Comparison of ENCODE assay signal across 1 cellular context in the genomic region with DNA sequence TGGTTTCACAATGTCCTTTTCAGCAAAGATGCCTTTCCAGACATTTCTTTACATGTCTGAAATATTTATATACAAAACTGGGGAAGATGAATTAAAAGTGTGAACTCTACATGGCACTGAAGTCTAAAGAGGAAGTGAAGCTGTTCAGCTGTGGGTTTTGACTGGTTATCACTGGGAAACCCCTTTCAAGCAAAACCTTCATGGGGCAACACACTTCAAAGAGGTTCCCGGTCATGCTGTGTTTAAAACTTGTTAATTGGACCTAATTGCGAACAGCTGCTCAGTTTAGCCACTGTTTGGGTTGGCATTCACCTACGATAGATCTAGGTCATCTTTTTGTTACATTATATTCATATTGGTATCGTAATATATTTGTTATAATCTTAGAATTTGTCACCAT.
A peak's percentile ranks its signal among the peaks of the same experiment; 100 is the strongest.
TF ChIP-seq lines count a peak whose summit lies in the region.

No MANE protein-coding gene starts in this region.

TF ChIP-seq in GM12878, 131 proteins besides CTCF, POLR2A, EP300 and RAD21 (continued from another document and continues in another):
- peak; percentile 71; the same call in 1 of the 2 replicates for TF ChIP-seq MLLT1 (IDR thresholded peaks at IDR 0.05)
- TF ChIP-seq RB1 (IDR thresholded peaks at IDR 0.05; ENCODE audit: borderline replicate concordance): no peak
- TF ChIP-seq JUNB (IDR thresholded peaks at IDR 0.05): peak; percentile 40; the same call in 1 of the 2 replicates
- TF ChIP-seq ZNF622 (IDR thresholded peaks at IDR 0.05): no peak
- TF ChIP-seq BCL11A (IDR thresholded peaks at IDR 0.05; ENCODE audit: low read depth, low read length): peak; percentile 99
- TF ChIP-seq CHD1 (IDR thresholded peaks at IDR 0.05; ENCODE audit: low read depth, low read length): no peak
- no peak for TF ChIP-seq E2F4 (IDR thresholded peaks at IDR 0.05; ENCODE audit: low read depth, low read length)
- TF ChIP-seq GATAD2B (conservative IDR thresholded peaks at IDR 0.05; ENCODE audit: low read depth): peak; percentile 70
- TF ChIP-seq STAT1 (conservative IDR thresholded peaks at IDR 0.05): no peak
- no peak for TF ChIP-seq ESRRA (IDR thresholded peaks at IDR 0.05; ENCODE audit: low read length)
- no peak for TF ChIP-seq YY1 (IDR thresholded peaks at IDR 0.05; ENCODE audit: low read depth, low read length)
- TF ChIP-seq SKIL (IDR thresholded peaks at IDR 0.05; ENCODE audit: low read depth, poor library complexity, severe bottlenecking): peak; percentile 93
- peak; percentile 99 for TF ChIP-seq RELB (IDR thresholded peaks at IDR 0.05; ENCODE audit: low read depth)
- no peak for TF ChIP-seq PML (IDR thresholded peaks at IDR 0.05; ENCODE audit: low read length)
- TF ChIP-seq E4F1 (IDR thresholded peaks at IDR 0.05; ENCODE audit: borderline replicate concordance, partially characterized antibody): no peak
- no peak for TF ChIP-seq KLF5 (IDR thresholded peaks at IDR 0.05; ENCODE audit: partially characterized antibody)
- TF ChIP-seq KDM1A (IDR thresholded peaks at IDR 0.05; ENCODE audit: borderline replicate concordance): no peak
- no peak for TF ChIP-seq LARP7 (IDR thresholded peaks at IDR 0.05)
- TF ChIP-seq RFX5 (IDR thresholded peaks at IDR 0.05; ENCODE audit: low read depth, low read length): no peak
- no peak for TF ChIP-seq MAX (IDR thresholded peaks at IDR 0.05; ENCODE audit: low read depth, low read length)
- peak; percentile 78 to 79 for TF ChIP-seq BHLHE40 (IDR thresholded peaks at IDR 0.05; ENCODE audit: borderline replicate concordance in 1 of 2, low read depth in 2 of 2, low read length in 1 of 2)
- TF ChIP-seq JUND (IDR thresholded peaks at IDR 0.05; ENCODE audit: low read depth, low read length): 0 out of 2 replicates have a peak, but pooled peaks have one; percentile 11
- peak; percentile 38 for TF ChIP-seq BCL3 (IDR thresholded peaks at IDR 0.05; ENCODE audit: borderline replicate concordance, insufficient read depth, low read depth, low read length, poor library complexity, severe bottlenecking)
- peak; percentile 97; the same call in 1 of the 2 replicates for TF ChIP-seq BACH1 (IDR thresholded peaks at IDR 0.05; ENCODE audit: borderline replicate concordance)
- peak; percentile 81 for TF ChIP-seq IKZF1 (conservative IDR thresholded peaks at IDR 0.05)
- TF ChIP-seq MEF2B (IDR thresholded peaks at IDR 0.05; ENCODE audit: partially characterized antibody, poor library complexity, severe bottlenecking): peak; percentile 83
- TF ChIP-seq ATF2 (IDR thresholded peaks at IDR 0.05; ENCODE audit: low read length): peak; percentile 74; the same call in 1 of the 2 replicates
- TF ChIP-seq BRCA1 (IDR thresholded peaks at IDR 0.05; ENCODE audit: low read depth, low read length): no peak
- TF ChIP-seq SMARCA5 (IDR thresholded peaks at IDR 0.05): no peak
- TF ChIP-seq BMI1 (IDR thresholded peaks at IDR 0.05; ENCODE audit: borderline replicate concordance): peak; percentile 87
- no peak for TF ChIP-seq ZBTB4 (CRISPR knock-in tag; IDR thresholded peaks at IDR 0.05)
- TF ChIP-seq MTA3 (IDR thresholded peaks at IDR 0.05; ENCODE audit: borderline replicate concordance, low read length): no peak
- TF ChIP-seq, protein P1, sequence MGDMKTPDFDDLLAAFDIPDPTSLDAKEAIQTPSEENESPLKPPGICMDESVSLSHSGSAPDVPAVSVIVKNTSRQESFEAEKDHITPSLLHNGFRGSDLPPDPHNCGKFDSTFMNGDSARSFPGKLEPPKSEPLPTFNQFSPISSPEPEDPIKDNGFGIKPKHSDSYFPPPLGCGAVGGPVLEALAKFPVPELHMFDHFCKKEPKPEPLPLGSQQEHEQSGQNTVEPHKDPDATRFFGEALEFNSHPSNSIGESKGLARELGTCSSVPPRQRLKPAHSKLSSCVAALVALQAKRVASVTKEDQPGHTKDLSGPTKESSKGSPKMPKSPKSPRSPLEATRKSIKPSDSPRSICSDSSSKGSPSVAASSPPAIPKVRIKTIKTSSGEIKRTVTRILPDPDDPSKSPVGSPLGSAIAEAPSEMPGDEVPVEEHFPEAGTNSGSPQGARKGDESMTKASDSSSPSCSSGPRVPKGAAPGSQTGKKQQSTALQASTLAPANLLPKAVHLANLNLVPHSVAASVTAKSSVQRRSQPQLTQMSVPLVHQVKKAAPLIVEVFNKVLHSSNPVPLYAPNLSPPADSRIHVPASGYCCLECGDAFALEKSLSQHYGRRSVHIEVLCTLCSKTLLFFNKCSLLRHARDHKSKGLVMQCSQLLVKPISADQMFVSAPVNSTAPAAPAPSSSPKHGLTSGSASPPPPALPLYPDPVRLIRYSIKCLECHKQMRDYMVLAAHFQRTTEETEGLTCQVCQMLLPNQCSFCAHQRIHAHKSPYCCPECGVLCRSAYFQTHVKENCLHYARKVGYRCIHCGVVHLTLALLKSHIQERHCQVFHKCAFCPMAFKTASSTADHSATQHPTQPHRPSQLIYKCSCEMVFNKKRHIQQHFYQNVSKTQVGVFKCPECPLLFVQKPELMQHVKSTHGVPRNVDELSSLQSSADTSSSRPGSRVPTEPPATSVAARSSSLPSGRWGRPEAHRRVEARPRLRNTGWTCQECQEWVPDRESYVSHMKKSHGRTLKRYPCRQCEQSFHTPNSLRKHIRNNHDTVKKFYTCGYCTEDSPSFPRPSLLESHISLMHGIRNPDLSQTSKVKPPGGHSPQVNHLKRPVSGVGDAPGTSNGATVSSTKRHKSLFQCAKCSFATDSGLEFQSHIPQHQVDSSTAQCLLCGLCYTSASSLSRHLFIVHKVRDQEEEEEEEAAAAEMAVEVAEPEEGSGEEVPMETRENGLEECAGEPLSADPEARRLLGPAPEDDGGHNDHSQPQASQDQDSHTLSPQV (IDR thresholded peaks at IDR 0.05): no peak
- no peak for TF ChIP-seq STAT3 (IDR thresholded peaks at IDR 0.05; ENCODE audit: low read depth, low read length)
- TF ChIP-seq SMAD1 (IDR thresholded peaks at IDR 0.05; ENCODE audit: low read depth, partially characterized antibody): no peak
- TF ChIP-seq TBL1XR1 (IDR thresholded peaks at IDR 0.05; ENCODE audit: low read depth, low read length): peak; percentile 86
- peak; percentile 41 for TF ChIP-seq SP1 (IDR thresholded peaks at IDR 0.05; ENCODE audit: low read depth, low read length)
- TF ChIP-seq MEF2A (IDR thresholded peaks at IDR 0.05; ENCODE audit: insufficient read depth, low read depth, low read length): 0 out of 2 replicates have a peak, but pooled peaks have one; percentile 19
- peak; percentile 85 for TF ChIP-seq NR2F1 (conservative IDR thresholded peaks at IDR 0.05)
